Comparison of ENCODE assay signal across 12 cellular contexts in the genomic region with DNA sequence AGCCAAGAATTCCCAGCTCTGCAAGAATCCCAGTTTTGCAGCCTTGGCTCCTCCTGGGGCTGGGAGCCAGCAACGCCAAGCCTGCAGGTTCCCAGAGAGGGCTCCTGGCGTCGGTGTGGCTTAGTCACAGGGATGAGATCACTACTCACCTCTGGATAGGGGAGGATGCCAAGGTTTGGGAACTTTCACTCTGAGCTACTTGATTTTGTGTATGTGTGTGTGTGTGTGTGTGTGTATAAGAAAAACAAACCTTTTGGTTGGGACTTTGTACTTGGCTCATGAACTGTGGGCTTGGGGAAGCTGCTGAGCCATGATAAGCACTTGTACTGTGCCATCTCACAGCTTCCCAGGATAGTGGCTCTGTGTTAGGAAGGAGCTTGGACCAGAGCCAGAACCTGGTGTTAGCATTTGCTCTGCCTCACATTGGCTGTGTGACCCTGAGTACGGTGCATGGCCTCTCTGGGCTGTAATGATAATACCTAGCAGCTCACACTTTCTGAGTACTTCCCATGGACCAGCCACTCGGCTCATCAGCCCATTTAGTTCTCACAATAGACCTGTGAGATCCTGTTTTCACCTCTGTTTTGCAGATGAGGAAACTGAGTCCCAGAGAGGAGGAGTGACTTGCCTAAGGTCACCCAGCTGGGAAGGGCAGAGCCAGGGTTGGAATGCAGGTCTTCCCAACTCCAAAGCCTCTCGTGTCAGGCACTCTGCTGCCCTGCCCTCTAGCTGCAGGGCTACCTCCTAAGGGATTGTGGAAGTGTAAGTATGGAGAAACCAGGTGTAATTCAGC. TPM values are rescaled to one million over a fixed set of nuclear protein-coding genes. Genes with fewer than 3 reads are reported as not detected.
A peak's percentile ranks its signal among the peaks of the same experiment; 100 is the strongest.
DNase-seq lines count a peak whose midpoint lies in the region; ATAC-seq and TF ChIP-seq lines count a peak whose summit lies in the region.
"Had no signal": no experiment of that assay in that cellular context is flagged by ENCODE, and none has a peak within 500 bp of the region (broad histone marks: within the 10 kb centered on the region; RNA-seq: fewer than 3 reads in every experiment).

No MANE protein-coding gene starts in this region.

- peaks cover 12 to 19% of the 10 kb centered on the region in 2 donors for H3K4me1 Mint-ChIP-seq in effector memory CD8-positive, alpha-beta T cell (ENCODE audit: low read depth in 2 of 2)

- H3K36me3 Mint-ChIP-seq in effector memory CD8-positive, alpha-beta T cell (ENCODE audit: insufficient read depth), result peaks cover 4% of the 10 kb centered on the region

- peaks cover 61 to 72% of the 10 kb centered on the region in 2 donors for H3K27me3 Mint-ChIP-seq in effector memory CD8-positive, alpha-beta T cell

- H3K27me3 ChIP-seq in AG04450 (ENCODE audit: control insufficient read depth, insufficient read depth, low read length), result no peaks in the 10 kb centered on the region

- no peak overlapping the region for H3K27ac ChIP-seq in AG04450 (ENCODE audit: low read depth, low read length)
- H3K27ac ChIP-seq: parathyroid adenoma had no signal

- H3K4me3 Mint-ChIP-seq in effector memory CD8-positive, alpha-beta T cell, result no peak overlapping the region
- H3K4me3 Mint-ChIP-seq: T-helper 17 cell had no signal

- H3K9me3 Mint-ChIP-seq in effector memory CD8-positive, alpha-beta T cell, result no peaks in the 10 kb centered on the region

- H3K4me3 ChIP-seq in AG04450 (ENCODE audit: low read depth, low read length), result no peak overlapping the region

- TF ChIP-seq CTCF in AG04450 (IDR thresholded peaks at IDR 0.05; ENCODE audit: low read depth, low read length), result no peak

- DNase-seq in AG04450 (ENCODE audit: low read depth, low spot score), result peak; percentile 55
- DNase-seq in NCI-H446 treated with DMSO at 0.1 percent for 48 hours (lab: John Stamatoyannopoulos, UW), result peak; percentile 49
- peak; percentile 87 for DNase-seq in mucosa of gallbladder (ENCODE audit: low spot score)
- DNase-seq in effector memory CD8-positive, alpha-beta T cell, result no peak
- DNase-seq in stimulated activated CD8-positive, alpha-beta memory T cell treated with anti-CD3 and anti-CD28 coated beads, Interleukin-4, amount 100 ng/mL, for 48 hours, result no peak
- DNase-seq: Calu3, NCI-H1436, T-helper 17 cell had no signal

- H3K27ac Mint-ChIP-seq in effector memory CD8-positive, alpha-beta T cell, result no peak overlapping the region
- H3K27ac Mint-ChIP-seq: T-helper 17 cell had no signal

- H3K9me3 ChIP-seq in AG04450 (ENCODE audit: control insufficient read depth, insufficient read depth, low read length), result no peaks in the 10 kb centered on the region

- POLR2A ChIA-PET in AG04450 (lab: Yijun Ruan, JAX), result interaction anchor here (0.6 to 0.8 kb wide), 2 partner anchors 44 to 765 kb away, joined by 3 read pairs; no protein-coding TSS in a partner anchor

- ATAC-seq in esophagus mucosa, result peak; percentile 86
- ATAC-seq in effector memory CD8-positive, alpha-beta T cell (replicated peaks), result no peak
- no peak for ATAC-seq in HG03196 (IDR thresholded peaks at IDR 0.05; ENCODE audit: unreplicated experiment)
- no peak for ATAC-seq in HG02870 (IDR thresholded peaks at IDR 0.05; ENCODE audit: unreplicated experiment)
- ATAC-seq: T-helper 17 cell had no signal

- CTCF ChIA-PET in AG04450 (lab: Charles Lee), result interaction anchor here (1.0 to 1.9 kb wide), 8 partner anchors 11 to 489 kb away, joined by 3 to 10 read pairs (median 4); no protein-coding TSS in a partner anchor

RNA-seq across cellular contexts. Expression of gene DAB2IP, which starts 41.4 kb away (rescaled TPM):
- 20.4 and 20.5 TPM in 2 replicates for polyA plus RNA-seq in AG04450 (2011; rRNA removed)
- 46.7 and 48.5 TPM in 2 replicates for polyA minus RNA-seq in AG04450 (2011; rRNA and poly(A)+ RNA removed)
- 46.0 TPM for total RNA-seq in esophagus mucosa
- 114 TPM for total RNA-seq in mucosa of gallbladder
- total RNA-seq: T-helper 17 cell had no signal

Comparison
In these comparisons a context has a peak if more than half of its experiments do, and no peak if none do; other contexts are left out.
1. DNase-seq: peak in AG04450 (single experiment), NCI-H446 treated with DMSO at 0.1 percent for 48 hours (single experiment) and mucosa of gallbladder (single experiment); none in effector memory CD8-positive, alpha-beta T cell (0 of 3) and stimulated activated CD8-positive, alpha-beta memory T cell treated with anti-CD3 and anti-CD28 coated beads, Interleukin-4, amount 100 ng/mL, for 48 hours (single experiment).